In the genomic region with DNA sequence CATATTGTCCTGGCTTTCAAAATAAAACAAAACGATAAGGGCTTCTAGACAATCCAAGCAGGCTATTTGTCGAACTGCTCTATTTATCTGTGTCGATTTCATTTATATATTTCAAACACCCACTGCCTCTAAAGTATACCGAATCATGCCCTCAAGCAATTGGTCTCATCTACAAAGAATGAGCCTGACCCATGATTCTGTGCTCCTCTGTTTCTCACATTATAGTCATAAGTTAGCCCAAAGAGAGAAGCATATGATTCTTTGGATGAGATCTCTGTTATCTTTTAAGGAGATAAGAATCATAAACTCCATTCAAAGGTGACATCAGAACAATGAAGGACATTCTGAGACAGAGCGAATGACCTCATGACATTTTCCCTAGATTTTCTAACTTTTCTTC, we compare ENCODE assay signal across 17 cellular contexts.
A peak's percentile ranks its signal among the peaks of the same experiment; 100 is the strongest.
DNase-seq lines count a peak whose midpoint lies in the region; ATAC-seq and TF ChIP-seq lines count a peak whose summit lies in the region.
"Had no signal": no experiment of that assay in that cellular context is flagged by ENCODE, and none has a peak within 500 bp of the region (broad histone marks: within the 10 kb centered on the region; RNA-seq: fewer than 3 reads in every experiment).

No MANE protein-coding gene starts in this region.

- H3K36me3 Mint-ChIP-seq in endothelial cell (ENCODE audit: low read depth, unreplicated experiment), result peaks cover 3% of the 10 kb centered on the region
- H3K36me3 Mint-ChIP-seq in osteocyte (ENCODE audit: unreplicated experiment), result no peaks in the 10 kb centered on the region
- H3K36me3 Mint-ChIP-seq: CD14-positive monocyte, IgD-negative memory B cell had no signal

- H3K27ac Mint-ChIP-seq in endothelial cell (ENCODE audit: unreplicated experiment) (peak overlapping the region; percentile 1), osteocyte (ENCODE audit: unreplicated experiment) (peak overlapping the region; percentile 4)
- H3K27ac Mint-ChIP-seq: CD14-positive monocyte, IgD-negative memory B cell had no signal

- H3K4me3 Mint-ChIP-seq in endothelial cell (ENCODE audit: unreplicated experiment) (no peak overlapping the region), osteocyte (ENCODE audit: unreplicated experiment) (no peak overlapping the region)
- H3K4me3 Mint-ChIP-seq: CD14-positive monocyte, IgD-negative memory B cell had no signal

- H3K9me1 ChIP-seq in IMR-90 (ENCODE audit: insufficient read depth, low read length), result 0 out of 2 replicates have a peak, but pooled peaks cover 4% of the 10 kb centered on the region

- peaks cover 34% of the 10 kb centered on the region for H3K4me1 Mint-ChIP-seq in endothelial cell (ENCODE audit: unreplicated experiment)
- peaks cover 43% of the 10 kb centered on the region for H3K4me1 Mint-ChIP-seq in osteocyte (ENCODE audit: unreplicated experiment)

- H2BK15ac ChIP-seq in IMR-90 (ENCODE audit: low read depth, low read length), result peak overlapping the region; percentile 25; the same call in 2 of the 3 replicates

- peak overlapping the region; percentile 79; the same call in 1 of the 2 replicates for H2BK20ac ChIP-seq in IMR-90 (ENCODE audit: low read depth, low read length)

- H4K91ac ChIP-seq in IMR-90 (ENCODE audit: insufficient read depth, low read depth, low read length), result no peak overlapping the region

- dilution Hi-C loops in IMR-90 (cut with HindIII; ENCODE audit: low sequenced_read_pairs, unreplicated experiment), result no loop called here

- H4K20me1 ChIP-seq in IMR-90 (ENCODE audit: insufficient read depth, low read length), result no peaks in the 10 kb centered on the region

- no peaks in the 10 kb centered on the region for H3K27me3 ChIP-seq in IMR-90 (ENCODE audit: control insufficient read depth, insufficient read depth, low read length)
- H3K27me3 ChIP-seq: SJSA1 had no signal

- H2AFZ ChIP-seq in IMR-90 (replicated peaks; ENCODE audit: low read length, poor library complexity), result no peak overlapping the region

- peaks cover 18% of the 10 kb centered on the region for H3K4me1 ChIP-seq in IMR-90 (ENCODE audit: control insufficient read depth, insufficient read depth, low read length)

- H4K8ac ChIP-seq in IMR-90 (ENCODE audit: low read depth in 2 of 2, low read length in 2 of 2), result peak overlapping the region in 1 of 2 experiments; percentile 50; a peak in 1 of 4 replicates

- no peak overlapping the region for H2AK9ac ChIP-seq in IMR-90 (replicated peaks; ENCODE audit: low read depth, low read length, poor library complexity)

- TF ChIP-seq POLR2A in IMR-90 (IDR thresholded peaks at IDR 0.05; ENCODE audit: low read depth, low read length), result no peak

- no peak for TF ChIP-seq CTCF in IMR-90 (conservative IDR thresholded peaks at IDR 0.05; ENCODE audit: low read depth, low read length)
- no peak for TF ChIP-seq CTCF in endothelial cell (IDR thresholded peaks at IDR 0.05; ENCODE audit: unreplicated experiment)
- TF ChIP-seq CTCF in osteocyte (IDR thresholded peaks at IDR 0.05), result no peak

- H3K9me3 Mint-ChIP-seq in endothelial cell (ENCODE audit: unreplicated experiment) (no peaks in the 10 kb centered on the region), osteocyte (ENCODE audit: unreplicated experiment) (no peaks in the 10 kb centered on the region)

- POLR2A ChIA-PET in IMR-90 (lab: Charles Lee; ENCODE audit: unreplicated experiment), result no interaction called here

- H3K27ac ChIP-seq in IMR-90 (ENCODE audit: insufficient read depth, low read length), result no peak overlapping the region
- H3K27ac ChIP-seq: SJSA1 had no signal

- H3K18ac ChIP-seq in IMR-90 (ENCODE audit: low read depth, low read length), result peak overlapping the region; percentile 79

- H4K5ac ChIP-seq in IMR-90 (ENCODE audit: low read depth, low read length), result peak overlapping the region; percentile 35; the same call in 1 of the 2 replicates

- CTCF ChIA-PET in IMR-90 (lab: Yijun Ruan, JAX), result interaction anchor here (0.5 to 1.3 kb wide), 2 partner anchors 449 to 539 kb away, joined by 3 to 4 read pairs; no protein-coding TSS in a partner anchor

- H3K9ac ChIP-seq in IMR-90 (ENCODE audit: low read depth, low read length), result no peak overlapping the region

- no peak overlapping the region for H2AK5ac ChIP-seq in IMR-90 (ENCODE audit: low read depth, low read length)

- H2BK120ac ChIP-seq in IMR-90 (ENCODE audit: low read depth, low read length), result peak overlapping the region; percentile 99

- BruUV-seq in IMR-90 (replicated peaks; lab: Mats Ljungman, UMichigan), result no TSS peak

- H3K4me3 ChIP-seq in IMR-90 (ENCODE audit: insufficient read depth, low read depth, low read length), result no peak overlapping the region
- H3K4me3 ChIP-seq: GM12878, SJSA1 had no signal

- no peaks in the 10 kb centered on the region for H3K9me3 ChIP-seq in IMR-90 (ENCODE audit: control insufficient read depth, insufficient read depth, low read length)
- H3K9me3 ChIP-seq: SJSA1 had no signal

- H3K4me2 ChIP-seq in IMR-90 (ENCODE audit: low read depth, low read length), result no peak overlapping the region

- H3K56ac ChIP-seq in IMR-90 (ENCODE audit: extremely low read depth, insufficient read depth, low read length), result no peak overlapping the region

- H3K14ac ChIP-seq in IMR-90 (replicated peaks; ENCODE audit: low read depth, low read length), result 0 out of 2 replicates have a peak overlapping the region, but pooled peaks have one; percentile 34

- no peaks in the 10 kb centered on the region for H3K27me3 Mint-ChIP-seq in endothelial cell (ENCODE audit: unreplicated experiment)
- no peaks in the 10 kb centered on the region for H3K27me3 Mint-ChIP-seq in osteocyte (ENCODE audit: unreplicated experiment)

- TF ChIP-seq RAD21 in IMR-90 (IDR thresholded peaks at IDR 0.05; ENCODE audit: low read length), result no peak

- ATAC-seq in IMR-90 (ENCODE audit: low read depth) (no peak), GM19351 (IDR thresholded peaks at IDR 0.05; ENCODE audit: unreplicated experiment) (no peak), GM18498 (IDR thresholded peaks at IDR 0.05; ENCODE audit: unreplicated experiment) (no peak)
- ATAC-seq: GM12878 had no signal

- peak; percentile 35 for DNase-seq in EH (ENCODE audit: low read depth)
- peak; percentile 17 for DNase-seq in IMR-90
- DNase-seq in endothelial cell (ENCODE audit: low spot score), result no peak
- no peak for DNase-seq in osteocyte (ENCODE audit: extremely low spot score, unreplicated experiment)
- no peak for DNase-seq in stimulated activated CD4-positive, alpha-beta T cell treated with anti-CD3 and anti-CD28 coated beads, Interleukin-4, amount 100 ng/mL, for 4 hours
- DNase-seq: NCI-H1105, NCI-H2029 treated with DMSO at 0.1 percent for 48 hours, NCI-H226, NCI-H524, NCI-H82, OCI-M1 had no signal

- intact Hi-C loops in IMR-90 (cut with micrococcal nuclease), result loop anchor here (1.0 to 10.0 kb wide), 7 partner anchors 36 to 1017 kb away; no protein-coding TSS in a partner anchor

- no peak overlapping the region for H2BK5ac ChIP-seq in IMR-90 (ENCODE audit: low read depth, low read length, poor library complexity, severe bottlenecking)

- no peaks in the 10 kb centered on the region for H3K79me1 ChIP-seq in IMR-90 (ENCODE audit: low read depth in 1 of 2, low read length in 2 of 2)

- H3K36me3 ChIP-seq in IMR-90 (ENCODE audit: control insufficient read depth, insufficient read depth, low read length), result no peaks in the 10 kb centered on the region
- H3K36me3 ChIP-seq: SJSA1 had no signal

- WGBS in IMR-90 (ENCODE audit: extremely low coverage in 2 of 2, insufficient read length in 1 of 2), 2 experiments, result no CpG with 5 or more reads among the region's 5 CpGs

- no peak overlapping the region for H3K23ac ChIP-seq in IMR-90 (ENCODE audit: low read depth, low read length)

- in situ Hi-C loops in IMR-90 (cut with MboI; ENCODE audit: low sequenced_read_pairs), result no loop called here

- peak overlapping the region; percentile 7; the same call in 1 of the 2 replicates for H3K4ac ChIP-seq in IMR-90 (ENCODE audit: low read depth, low read length)

TF ChIP-seq in IMR-90, 13 proteins besides CTCF, POLR2A, EP300 and RAD21:
- TF ChIP-seq MAZ (IDR thresholded peaks at IDR 0.05; ENCODE audit: borderline replicate concordance, low read depth, low read length) (no peak), RFX5 (IDR thresholded peaks at IDR 0.05; ENCODE audit: low read depth, low read length) (no peak), NFE2L2 (IDR thresholded peaks at IDR 0.05; ENCODE audit: low read depth, low read length) (no peak), RCOR1 (IDR thresholded peaks at IDR 0.05; ENCODE audit: insufficient replicate concordance, low read length) (no peak), CHD1 (IDR thresholded peaks at IDR 0.05; ENCODE audit: low read depth, low read length) (no peak), FOS (IDR thresholded peaks at IDR 0.05; ENCODE audit: low read depth, low read length) (no peak), SMC3 (IDR thresholded peaks at IDR 0.05; ENCODE audit: low read depth, low read length) (no peak), MXI1 (IDR thresholded peaks at IDR 0.05; ENCODE audit: borderline replicate concordance, low read depth, low read length) (no peak), BHLHE40 (IDR thresholded peaks at IDR 0.05; ENCODE audit: low read depth, low read length) (no peak), MAFK (IDR thresholded peaks at IDR 0.05; ENCODE audit: low read depth, low read length) (no peak), CEBPB (IDR thresholded peaks at IDR 0.05; ENCODE audit: low read depth, low read length) (no peak)
- TF ChIP-seq, protein P1, sequence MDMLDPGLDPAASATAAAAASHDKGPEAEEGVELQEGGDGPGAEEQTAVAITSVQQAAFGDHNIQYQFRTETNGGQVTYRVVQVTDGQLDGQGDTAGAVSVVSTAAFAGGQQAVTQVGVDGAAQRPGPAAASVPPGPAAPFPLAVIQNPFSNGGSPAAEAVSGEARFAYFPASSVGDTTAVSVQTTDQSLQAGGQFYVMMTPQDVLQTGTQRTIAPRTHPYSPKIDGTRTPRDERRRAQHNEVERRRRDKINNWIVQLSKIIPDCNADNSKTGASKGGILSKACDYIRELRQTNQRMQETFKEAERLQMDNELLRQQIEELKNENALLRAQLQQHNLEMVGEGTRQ (IDR thresholded peaks at IDR 0.05; ENCODE audit: low read depth, low read length), result no peak
- TF ChIP-seq, protein P2, sequence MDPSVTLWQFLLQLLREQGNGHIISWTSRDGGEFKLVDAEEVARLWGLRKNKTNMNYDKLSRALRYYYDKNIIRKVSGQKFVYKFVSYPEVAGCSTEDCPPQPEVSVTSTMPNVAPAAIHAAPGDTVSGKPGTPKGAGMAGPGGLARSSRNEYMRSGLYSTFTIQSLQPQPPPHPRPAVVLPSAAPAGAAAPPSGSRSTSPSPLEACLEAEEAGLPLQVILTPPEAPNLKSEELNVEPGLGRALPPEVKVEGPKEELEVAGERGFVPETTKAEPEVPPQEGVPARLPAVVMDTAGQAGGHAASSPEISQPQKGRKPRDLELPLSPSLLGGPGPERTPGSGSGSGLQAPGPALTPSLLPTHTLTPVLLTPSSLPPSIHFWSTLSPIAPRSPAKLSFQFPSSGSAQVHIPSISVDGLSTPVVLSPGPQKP (IDR thresholded peaks at IDR 0.05; ENCODE audit: borderline replicate concordance, low read depth, low read length), result no peak

Comparison
In these comparisons a context has a peak if more than half of its experiments do, and no peak if none do; other contexts are left out.
1. DNase-seq: peak in EH (single experiment) and IMR-90 (single experiment); none in endothelial cell (single experiment), osteocyte (single experiment) and stimulated activated CD4-positive, alpha-beta T cell treated with anti-CD3 and anti-CD28 coated beads, Interleukin-4, amount 100 ng/mL, for 4 hours (0 of 2).